15 cellular contexts compared by ENCODE assay signal in genomic region chr6:140303218-140303949, GRCh38.
"Had no signal": no experiment of that assay in that cellular context is flagged by ENCODE, and none has a peak within 500 bp of the region (broad histone marks: within the 10 kb centered on the region; RNA-seq: fewer than 3 reads in every experiment).

No MANE protein-coding gene starts in this region.

- H3K27me3 ChIP-seq: brain microvascular endothelial cell, esophagus muscularis mucosa, foreskin keratinocyte, neutrophil, right lobe of liver had no signal

- H3K9me3 ChIP-seq: esophagus muscularis mucosa, neutrophil, right lobe of liver had no signal

- H3K4me3 Mint-ChIP-seq: activated CD8-positive, alpha-beta memory T cell treated with anti-CD3 and anti-CD28 coated beads, Interleukin-2, amount 10 ng/mL, durations not matched to agents 7 days and 5 days; activated T-cell treated with anti-CD3 and anti-CD28 coated beads, Interleukin-2, amount 50 U/mL, for 4 hours; stimulated activated memory B cell treated with anti-CD40 and anti-IgM and Interleukin-4, amounts not matched to agents 10 μg/mL and 1 μg/mL and 100 μg/mL, for 72 hours; type B pancreatic cell had no signal

- H3K27me3 Mint-ChIP-seq: activated CD8-positive, alpha-beta memory T cell treated with anti-CD3 and anti-CD28 coated beads, Interleukin-2, amount 10 ng/mL, durations not matched to agents 7 days and 5 days; stimulated activated memory B cell treated with anti-CD40 and anti-IgM and Interleukin-4, amounts not matched to agents 10 μg/mL and 1 μg/mL and 100 μg/mL, for 72 hours; type B pancreatic cell had no signal

- H3K9me3 Mint-ChIP-seq: activated naive CD4-positive, alpha-beta T cell treated with anti-CD3 and anti-CD28 coated beads, Interleukin-2, amount 50 U/mL, for 72 hours; activated T-cell treated with anti-CD3 and anti-CD28 coated beads, Interleukin-2, amount 50 U/mL, for 4 hours; stimulated activated memory B cell treated with anti-CD40 and anti-IgM and Interleukin-4, amounts not matched to agents 10 μg/mL and 1 μg/mL and 100 μg/mL, for 72 hours; type B pancreatic cell had no signal

- DNase-seq: activated CD4-positive, alpha-beta T cell treated with anti-CD3 and anti-CD28 coated beads for 1 hour; activated CD4-positive, alpha-beta T cell treated with anti-CD3 and anti-CD28 coated beads, Interleukin-2, amount 50 U/mL, for 48 hours; activated CD8-positive, alpha-beta memory T cell treated with anti-CD3 and anti-CD28 coated beads, Interleukin-2, amount 10 ng/mL, durations not matched to agents 7 days and 5 days; activated effector memory CD4-positive, alpha-beta T cell treated with anti-CD3 and anti-CD28 coated beads, Interleukin-2, amount 50 U/mL, for 16 hours; activated T-cell treated with anti-CD3 and anti-CD28 coated beads, Interleukin-2, amount 50 U/mL, for 4 hours; amniotic stem cell; brain microvascular endothelial cell; left ventricle myocardium superior; right lobe of liver had no signal

- H3K4me1 ChIP-seq: esophagus muscularis mucosa, foreskin keratinocyte, right lobe of liver had no signal

- H3K27ac ChIP-seq: brain microvascular endothelial cell, esophagus muscularis mucosa, foreskin keratinocyte, neutrophil, right lobe of liver had no signal

- ATAC-seq: activated CD8-positive, alpha-beta memory T cell treated with anti-CD3 and anti-CD28 coated beads, Interleukin-2, amount 10 ng/mL, durations not matched to agents 7 days and 5 days; activated naive CD4-positive, alpha-beta T cell treated with anti-CD3 and anti-CD28 coated beads, Interleukin-2, amount 50 U/mL, for 72 hours; activated T-cell treated with anti-CD3 and anti-CD28 coated beads, Interleukin-2, amount 50 U/mL, for 4 hours; foreskin keratinocyte; left ventricle myocardium superior; right lobe of liver; stimulated activated memory B cell treated with anti-CD40 and anti-IgM and Interleukin-4, amounts not matched to agents 10 μg/mL and 1 μg/mL and 100 μg/mL, for 72 hours had no signal

- H3K4me1 Mint-ChIP-seq: activated CD8-positive, alpha-beta memory T cell treated with anti-CD3 and anti-CD28 coated beads, Interleukin-2, amount 10 ng/mL, durations not matched to agents 7 days and 5 days; stimulated activated memory B cell treated with anti-CD40 and anti-IgM and Interleukin-4, amounts not matched to agents 10 μg/mL and 1 μg/mL and 100 μg/mL, for 72 hours had no signal

- H3K4me3 ChIP-seq: esophagus muscularis mucosa, right lobe of liver had no signal

- H3K27ac Mint-ChIP-seq: activated CD8-positive, alpha-beta memory T cell treated with anti-CD3 and anti-CD28 coated beads, Interleukin-2, amount 10 ng/mL, durations not matched to agents 7 days and 5 days; activated naive CD4-positive, alpha-beta T cell treated with anti-CD3 and anti-CD28 coated beads, Interleukin-2, amount 50 U/mL, for 72 hours; stimulated activated memory B cell treated with anti-CD40 and anti-IgM and Interleukin-4, amounts not matched to agents 10 μg/mL and 1 μg/mL and 100 μg/mL, for 72 hours; type B pancreatic cell had no signal

- H3K36me3 ChIP-seq: brain microvascular endothelial cell, esophagus muscularis mucosa, neutrophil, right lobe of liver had no signal

- H3K36me3 Mint-ChIP-seq: activated CD8-positive, alpha-beta memory T cell treated with anti-CD3 and anti-CD28 coated beads, Interleukin-2, amount 10 ng/mL, durations not matched to agents 7 days and 5 days; activated naive CD4-positive, alpha-beta T cell treated with anti-CD3 and anti-CD28 coated beads, Interleukin-2, amount 50 U/mL, for 72 hours; stimulated activated memory B cell treated with anti-CD40 and anti-IgM and Interleukin-4, amounts not matched to agents 10 μg/mL and 1 μg/mL and 100 μg/mL, for 72 hours; type B pancreatic cell had no signal
